In genomic region chr2:157837851-157838441, GRCh38 we compare ENCODE assay signal across 8 cellular contexts. TPM values are rescaled to one million over a fixed set of nuclear protein-coding genes. Genes with fewer than 3 reads are reported as not detected.
DNase-seq lines count a peak whose midpoint lies in the region; ATAC-seq and TF ChIP-seq lines count a peak whose summit lies in the region.

No MANE protein-coding gene starts in this region.

- H3K14ac ChIP-seq in neuronal stem cell (ENCODE audit: low read length) = no peak overlapping the region

- no peak overlapping the region for H3K4me3 ChIP-seq in neuronal stem cell (ENCODE audit: low read length in 2 of 2)

- no peak overlapping the region for H2AFZ ChIP-seq in neuronal stem cell (ENCODE audit: low read length)

- H3K18ac ChIP-seq in neuronal stem cell (ENCODE audit: low read length) = no peak overlapping the region

- no peak overlapping the region for H3K4ac ChIP-seq in neuronal stem cell (ENCODE audit: low read length)

- H3K23ac ChIP-seq in neuronal stem cell (ENCODE audit: low read depth, low read length, poor library complexity) = no peak overlapping the region

- H3K27me3 ChIP-seq in neuronal stem cell (ENCODE audit: control insufficient read depth in 3 of 3, insufficient read depth in 3 of 3, low read depth in 1 of 3, low read length in 3 of 3) = no peaks in the 10 kb centered on the region

- H2BK120ac ChIP-seq in neuronal stem cell (ENCODE audit: low read depth, low read length) = no peak overlapping the region

- no peak overlapping the region for H3K4me3 Mint-ChIP-seq in endothelial cell (ENCODE audit: unreplicated experiment)
- peak overlapping the region; percentile 52 to 80 (median 74) for H3K4me3 Mint-ChIP-seq in nephron

- no CpG with 5 or more reads among the region's 13 CpGs for WGBS in neuronal stem cell (ENCODE audit: extremely low coverage in 2 of 2, insufficient read length in 2 of 2, insufficient replicate concordance in 1 of 2), 2 donors

- H2BK5ac ChIP-seq in neuronal stem cell (ENCODE audit: low read length) = no peak overlapping the region

- peaks cover 0 to 4% of the 10 kb centered on the region in 2 donors for H3K36me3 ChIP-seq in neuronal stem cell (replicated peaks in 1 of 2; ENCODE audit: control insufficient read depth in 2 of 2, insufficient read depth in 2 of 2, low read length in 2 of 2)

- no peaks in the 10 kb centered on the region for H3K79me1 ChIP-seq in neuronal stem cell (ENCODE audit: low read depth, low read length)

- H3K36me3 Mint-ChIP-seq in endothelial cell (ENCODE audit: low read depth, unreplicated experiment) (no peaks in the 10 kb centered on the region), nephron (ENCODE audit: low read depth) (peaks cover 8% of the 10 kb centered on the region)

- no peak overlapping the region for H3K9ac ChIP-seq in neuronal stem cell (ENCODE audit: low read depth, low read length, poor library complexity)

- H3K27ac ChIP-seq in neuronal stem cell (replicated peaks; ENCODE audit: low read length) = no peak overlapping the region

- no peak overlapping the region for H4K91ac ChIP-seq in neuronal stem cell (ENCODE audit: low read depth, low read length, poor library complexity)

- TF ChIP-seq CTCF in endothelial cell (IDR thresholded peaks at IDR 0.05; ENCODE audit: unreplicated experiment) (no peak), nephron (IDR thresholded peaks at IDR 0.05; ENCODE audit: unreplicated experiment in 3 of 3) (no peak)

- H2BK12ac ChIP-seq in neuronal stem cell (ENCODE audit: low read length) = no peak overlapping the region

- no peak overlapping the region for H4K8ac ChIP-seq in neuronal stem cell (ENCODE audit: low read depth, low read length)

- ATAC-seq in HG02852 (IDR thresholded peaks at IDR 0.05; ENCODE audit: unreplicated experiment) (no peak), GM21360 (IDR thresholded peaks at IDR 0.05; ENCODE audit: unreplicated experiment) (no peak)

- H3K27ac Mint-ChIP-seq in endothelial cell (ENCODE audit: unreplicated experiment) (peak overlapping the region; percentile 80), nephron (peak overlapping the region; percentile 96 to 99 (median 97))

- H2AK5ac ChIP-seq in neuronal stem cell (ENCODE audit: low read depth, low read length) = no peak overlapping the region

- no peak overlapping the region for H3K4me2 ChIP-seq in neuronal stem cell (ENCODE audit: insufficient read depth, low read length, poor library complexity, severe bottlenecking)

- H3K27me3 Mint-ChIP-seq in endothelial cell (ENCODE audit: unreplicated experiment) = peaks cover 3% of the 10 kb centered on the region
- H3K27me3 Mint-ChIP-seq in nephron (ENCODE audit: low read depth) = no peaks in the 10 kb centered on the region

- no peaks in the 10 kb centered on the region for H3K9me3 ChIP-seq in neuronal stem cell (replicated peaks in 1 of 2; ENCODE audit: control insufficient read depth in 2 of 2, insufficient read depth in 1 of 2, low read depth in 1 of 2, low read length in 2 of 2)

- peaks cover 18 to 29% of the 10 kb centered on the region in 2 donors for H3K4me1 ChIP-seq in neuronal stem cell (ENCODE audit: control insufficient read depth in 2 of 2, insufficient read depth in 1 of 2, low read depth in 1 of 2, low read length in 2 of 2)

- H3K9me3 Mint-ChIP-seq in endothelial cell (ENCODE audit: unreplicated experiment) (no peaks in the 10 kb centered on the region), nephron (no peaks in the 10 kb centered on the region)

- peak; percentile 27 for DNase-seq in ELR (ENCODE audit: low read depth)
- peak; percentile 74 for DNase-seq in NCI-H748 (lab: John Stamatoyannopoulos, UW; ENCODE audit: unreplicated experiment)
- no peak for DNase-seq in endothelial cell (ENCODE audit: low spot score)
- no peak for DNase-seq in neuronal stem cell (ENCODE audit: low spot score)
- DNase-seq in NCI-H128 (lab: John Stamatoyannopoulos, UW; ENCODE audit: unreplicated experiment) = no peak

- H3K4me1 Mint-ChIP-seq in endothelial cell (ENCODE audit: unreplicated experiment) = peaks cover 43% of the 10 kb centered on the region
- H3K4me1 Mint-ChIP-seq in nephron = peaks cover 74% of the 10 kb centered on the region

- no peak overlapping the region for H2BK15ac ChIP-seq in neuronal stem cell (ENCODE audit: low read length)

RNA-seq across cellular contexts. Expression of gene ACVR1, which starts 38.2 kb away (rescaled TPM):
- total RNA-seq in endothelial cell (ENCODE audit: unreplicated experiment) = 29.9 TPM
- 8.4 TPM for polyA plus RNA-seq in neuronal stem cell (2013, experiment 1 of 2)
- 8.4 TPM for polyA plus RNA-seq in neuronal stem cell (2013, experiment 2 of 2)

Comparison
In these comparisons a context has a peak if more than half of its experiments do, and no peak if none do; other contexts are left out.
1. DNase-seq: peak in ELR (single experiment) and NCI-H748 (single experiment); none in endothelial cell (single experiment), neuronal stem cell (single experiment) and NCI-H128 (single experiment).